In the genomic region with DNA sequence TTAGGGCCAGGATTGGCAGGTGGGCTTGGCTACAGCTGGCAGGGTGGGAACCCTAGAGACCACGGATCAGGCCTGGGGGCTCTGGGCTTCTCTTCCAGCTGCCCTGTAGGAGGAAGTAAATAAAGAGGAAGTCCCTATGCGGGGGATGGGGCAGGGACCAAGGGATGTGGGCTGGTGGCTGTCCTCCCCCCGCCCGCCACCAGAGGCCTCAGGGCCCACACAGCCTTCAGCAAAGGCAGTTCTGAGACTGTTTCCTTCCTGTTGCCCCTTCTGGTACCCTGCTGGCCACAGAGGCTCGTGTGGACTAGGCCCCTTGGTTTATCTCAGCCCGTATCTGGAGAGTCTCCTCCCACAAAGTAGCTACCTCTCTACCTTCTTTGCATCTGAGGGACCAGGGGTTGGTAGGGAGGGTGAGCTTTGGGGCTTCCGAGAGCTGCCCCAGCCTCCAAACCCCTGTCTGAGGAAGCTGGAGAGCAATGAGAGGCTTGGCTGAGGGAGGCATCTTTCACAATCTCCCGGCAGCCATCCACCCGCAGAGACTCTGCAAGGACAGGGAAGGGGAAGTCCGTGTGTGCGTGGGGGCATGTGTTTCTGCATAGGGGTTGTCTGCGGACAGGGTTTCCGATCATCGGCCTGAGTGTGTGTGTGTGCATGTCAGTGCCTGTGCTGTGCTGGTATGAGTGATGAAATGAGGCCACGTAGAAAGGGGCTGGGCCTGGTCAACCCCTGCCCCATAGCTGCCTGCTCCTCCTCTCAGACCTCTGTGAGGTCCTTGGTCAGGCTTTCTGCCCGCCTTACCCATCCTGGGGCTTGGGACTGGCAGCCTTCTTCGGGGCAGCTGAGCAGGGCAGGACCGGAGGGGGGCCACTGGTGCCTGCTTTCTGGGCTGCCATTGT, we compare ENCODE assay signal across 8 cellular contexts. TPM values are rescaled to one million over a fixed set of nuclear protein-coding genes. Genes with fewer than 3 reads are reported as not detected.
DNase-seq lines count a peak whose midpoint lies in the region; ATAC-seq and TF ChIP-seq lines count a peak whose summit lies in the region.

No MANE protein-coding gene starts in this region.

- peaks cover 24% of the 10 kb centered on the region for H3K4me1 ChIP-seq in left ventricle myocardium inferior
- no peaks in the 10 kb centered on the region for H3K4me1 ChIP-seq in gastrocnemius medialis

- intact Hi-C loops in left ventricle myocardium inferior (cut with micrococcal nuclease) (no loop called here), gastrocnemius medialis (cut with DNase I; ENCODE audit: low total_unique reads) (no loop called here)

- peak overlapping the region; percentile 85 for H3K27ac Mint-ChIP-seq in activated naive CD4-positive, alpha-beta T cell treated with anti-CD3 and anti-CD28 coated beads, Interleukin-2, amount 50 U/mL, for 24 hours

- peaks cover 86% of the 10 kb centered on the region for H3K4me1 Mint-ChIP-seq in activated naive CD4-positive, alpha-beta T cell treated with anti-CD3 and anti-CD28 coated beads, Interleukin-2, amount 50 U/mL, for 24 hours

- H3K4me3 ChIP-seq in AG10803 (ENCODE audit: low read length) (no peak overlapping the region), left ventricle myocardium inferior (peak overlapping the region; percentile 25), gastrocnemius medialis (no peak overlapping the region)

- ATAC-seq in HG03139 (IDR thresholded peaks at IDR 0.05; ENCODE audit: unreplicated experiment): peak; percentile 52
- peak; percentile 28 to 53 for ATAC-seq in gastrocnemius medialis

- no peaks in the 10 kb centered on the region for H3K27me3 Mint-ChIP-seq in activated naive CD4-positive, alpha-beta T cell treated with anti-CD3 and anti-CD28 coated beads, Interleukin-2, amount 50 U/mL, for 24 hours

- TF ChIP-seq POLR2A in GM18951 (IDR thresholded peaks at IDR 0.05; ENCODE audit: extremely low read depth, insufficient read depth, insufficient read length) (peak; percentile 67), gastrocnemius medialis (IDR thresholded peaks at IDR 0.05) (peak in 1 of 2 donors; percentile 27)

- H3K27me3 ChIP-seq in left ventricle myocardium inferior (ENCODE audit: low read depth) (no peaks in the 10 kb centered on the region), gastrocnemius medialis (no peaks in the 10 kb centered on the region)

- H3K9me3 Mint-ChIP-seq in activated naive CD4-positive, alpha-beta T cell treated with anti-CD3 and anti-CD28 coated beads, Interleukin-2, amount 50 U/mL, for 24 hours: no peaks in the 10 kb centered on the region

- peak overlapping the region; percentile 80 for H3K4me3 Mint-ChIP-seq in activated naive CD4-positive, alpha-beta T cell treated with anti-CD3 and anti-CD28 coated beads, Interleukin-2, amount 50 U/mL, for 24 hours

- DNase-seq in AG10803 (ENCODE audit: low read depth): peak; percentile 73
- peak; percentile 11 for DNase-seq in SK-MEL-5 (ENCODE audit: low read depth, low spot score)
- DNase-seq in left ventricle myocardium inferior: peak; percentile 73
- peak; percentile 47 to 69 for DNase-seq in gastrocnemius medialis
- DNase-seq in NCI-H774 (lab: John Stamatoyannopoulos, UW): no peak

- H3K27ac ChIP-seq in left ventricle myocardium inferior (replicated peaks): peak overlapping the region; percentile 72
- peak overlapping the region in 2 of 4 donors; percentile 34 to 46 for H3K27ac ChIP-seq in gastrocnemius medialis

- in situ Hi-C loops in GM18951 (cut with MboI; ENCODE audit: low sequenced_read_pairs, unreplicated experiment) (no loop called here), SK-MEL-5 (cut with HindIII; ENCODE audit: low pct_unique_long_range_greater_than_20kb, low sequenced_read_pairs) (no loop called here), gastrocnemius medialis (cut with MboI; ENCODE audit: low sequenced_read_pairs in 4 of 4) (no loop called here)

- H3K9me3 ChIP-seq in left ventricle myocardium inferior (replicated peaks) (no peaks in the 10 kb centered on the region), gastrocnemius medialis (no peaks in the 10 kb centered on the region)

- TF ChIP-seq CTCF in AG10803 (conservative IDR thresholded peaks at IDR 0.05; ENCODE audit: low read length) (no peak; the same call in 1 of the 2 replicates), left ventricle myocardium inferior (IDR thresholded peaks at IDR 0.05; ENCODE audit: borderline replicate concordance) (peak; percentile 36), gastrocnemius medialis (IDR thresholded peaks at IDR 0.05 in 4 of 5, conservative IDR thresholded peaks at IDR 0.05 in 1 of 5) (peak in 1 of 5 experiments; percentile 12)

- peaks cover 1% of the 10 kb centered on the region for H3K36me3 Mint-ChIP-seq in activated naive CD4-positive, alpha-beta T cell treated with anti-CD3 and anti-CD28 coated beads, Interleukin-2, amount 50 U/mL, for 24 hours

- no peaks in the 10 kb centered on the region for H3K36me3 ChIP-seq in left ventricle myocardium inferior
- H3K36me3 ChIP-seq in gastrocnemius medialis: no peaks in the 10 kb centered on the region

RNA-seq across cellular contexts. Expression of gene RPS6KA1, which starts 12.5 kb away (rescaled TPM):
- total RNA-seq in SK-MEL-5 (2014; rRNA removed; shearing (Covaris generic)): 19.3 and 20.6 TPM in 2 replicates
- polyA plus RNA-seq in SK-MEL-5 (2015; cell fraction: cytosol; rRNA removed): 19.4 and 36.7 TPM in 2 replicates
- 14.9 and 27.5 TPM in 2 replicates for polyA plus RNA-seq in SK-MEL-5 (2015; cell fraction: nucleus; rRNA removed)
- total RNA-seq in left ventricle myocardium inferior (4.9 TPM), gastrocnemius medialis (1 to 10 TPM; 1.5 to 3.5 (median 3.0) TPM)
